ENCODE assay signal across 27 cellular contexts in the genomic region with DNA sequence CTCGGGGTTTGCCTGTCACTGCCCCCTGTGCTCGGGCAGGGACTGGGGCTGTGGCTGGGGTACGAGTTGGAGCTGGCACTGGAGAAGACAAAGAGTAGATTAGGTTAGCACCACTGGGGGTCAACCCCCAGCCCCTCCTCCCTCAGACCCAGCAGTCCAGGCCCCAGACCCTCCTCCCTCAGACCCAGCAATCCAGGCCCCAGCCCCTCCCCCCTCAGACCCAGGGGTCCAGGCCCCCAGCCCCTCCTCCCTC. TPM values are rescaled to one million over a fixed set of nuclear protein-coding genes. Genes with fewer than 3 reads are reported as not detected.
"Had no signal": no experiment of that assay in that cellular context is flagged by ENCODE, and none has a peak within 500 bp of the region (broad histone marks: within the 10 kb centered on the region; RNA-seq: fewer than 3 reads in every experiment).

No MANE protein-coding gene starts in this region.

- H3K4me1 ChIP-seq: heart left ventricle, left lung, lower lobe of right lung, right atrium auricular region, right lobe of liver, tibial nerve, uterus had no signal

- H3K27ac Mint-ChIP-seq: nephron, progenitor cell of endocrine pancreas, type B pancreatic cell had no signal

- H3K4me3 Mint-ChIP-seq: immature natural killer cell; naive B cell; nephron; neural crest cell; stimulated activated naive CD8-positive, alpha-beta T cell treated with anti-CD3 and anti-CD28 coated beads, Interleukin-15, amount 100 ng/mL, for 72 hours; type B pancreatic cell had no signal

- ATAC-seq: heart left ventricle; left colon; left lung; lower lobe of right lung; right lobe of liver; stimulated activated naive CD8-positive, alpha-beta T cell treated with anti-CD3 and anti-CD28 coated beads, Interleukin-15, amount 100 ng/mL, for 72 hours had no signal

- H3K27me3 ChIP-seq: heart left ventricle, left lung, ovary, right atrium auricular region, right lobe of liver, tibial nerve, uterus had no signal

- DNase-seq: hypothalamus; immature natural killer cell; left colon; left lung; lower lobe of right lung; mammary epithelial cell; mesenchymal stem cell; naive B cell; nucleus accumbens; ovary; right lobe of liver; stimulated activated CD4-positive, alpha-beta T cell treated with anti-CD3 and anti-CD28 coated beads, Interleukin-12 subunit alpha, Interleukin-12 subunit beta, amount 100 ng/mL, for 4 hours; stimulated activated CD4-positive, alpha-beta T cell treated with anti-CD3 and anti-CD28 coated beads, Interleukin-15, amount 100 ng/mL, for 24 hours; stimulated activated CD4-positive, alpha-beta T cell treated with anti-CD3 and anti-CD28 coated beads, Interleukin-2, amount 100 ng/mL, for 24 hours; stimulated activated CD4-positive, alpha-beta T cell treated with anti-CD3 and anti-CD28 coated beads, Interleukin-4, amount 100 ng/mL, for 1 hour; stimulated activated naive CD4-positive, alpha-beta T cell treated with Interleukin-2 at 50 U/mL for 16 hours; stimulated activated naive CD8-positive, alpha-beta T cell treated with anti-CD3 and anti-CD28 coated beads, Interleukin-15, amount 100 ng/mL, for 72 hours; substantia nigra; uterus had no signal

- H3K9me3 Mint-ChIP-seq: immature natural killer cell; naive B cell; nephron; neural crest cell; stimulated activated naive CD8-positive, alpha-beta T cell treated with anti-CD3 and anti-CD28 coated beads, Interleukin-15, amount 100 ng/mL, for 72 hours; type B pancreatic cell had no signal

- H3K4me1 Mint-ChIP-seq: nephron, neural crest cell had no signal

- H3K27ac ChIP-seq: heart left ventricle, left lung, lower lobe of right lung, ovary, right atrium auricular region, right lobe of liver, tibial nerve, uterus had no signal

- H3K36me3 ChIP-seq: ovary, uterus had no signal

- H3K9me3 ChIP-seq: heart left ventricle, left lung, lower lobe of right lung, ovary, right atrium auricular region, right lobe of liver, tibial nerve, uterus had no signal

- H3K4me3 ChIP-seq: heart left ventricle, left lung, lower lobe of right lung, ovary, right atrium auricular region, right lobe of liver, tibial nerve, uterus had no signal

RNA-seq across cellular contexts. Expression of gene ZNF575, which starts 19.1 kb away (rescaled TPM):
- total RNA-seq: skeletal muscle tissue had no signal
